In the genomic region with DNA sequence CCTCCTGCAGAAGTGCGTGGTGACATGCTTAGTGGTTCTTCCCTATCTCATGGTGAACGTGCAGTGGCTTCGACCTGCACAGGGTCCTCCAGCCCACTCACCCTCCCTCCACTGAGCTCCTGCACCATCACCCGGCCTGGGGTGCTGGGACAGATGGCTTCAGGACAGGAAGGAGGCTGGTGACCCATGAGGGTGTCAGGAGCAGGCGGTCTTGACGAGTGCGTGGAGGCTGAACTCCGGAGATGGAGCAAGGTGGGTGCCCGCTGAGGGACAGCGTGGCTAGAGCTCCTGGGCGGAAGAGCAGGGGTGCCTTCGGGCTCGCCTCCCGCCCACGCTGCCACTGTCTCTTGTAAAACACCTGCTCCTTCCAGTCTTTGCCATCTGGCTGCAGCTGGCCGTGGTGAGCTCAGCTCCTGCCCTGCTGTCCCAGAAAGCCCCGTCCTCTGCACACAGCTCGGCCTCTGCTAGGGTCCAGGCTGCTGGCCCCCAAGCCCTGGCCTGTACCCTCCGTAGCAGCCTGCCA, we compare ENCODE assay signal across 21 cellular contexts. TPM values are rescaled to one million over a fixed set of nuclear protein-coding genes. Genes with fewer than 3 reads are reported as not detected.
DNase-seq lines count a peak whose midpoint lies in the region; ATAC-seq and TF ChIP-seq lines count a peak whose summit lies in the region.
"Had no signal": no experiment of that assay in that cellular context is flagged by ENCODE, and none has a peak within 500 bp of the region (broad histone marks: within the 10 kb centered on the region; RNA-seq: fewer than 3 reads in every experiment).

No MANE protein-coding gene starts in this region.

- H3K4me3 Mint-ChIP-seq in endodermal cell, result no peak overlapping the region
- H3K4me3 Mint-ChIP-seq: CD4-positive, alpha-beta memory T cell; HFFc6; mesothelial cell of epicardium; neural crest cell; T-helper 2 cell treated with Interferon-gamma antibody and Interleukin-4, amounts not matched to agents 5 μg/mL and 100 μg/mL, for 36 hours had no signal

- TF ChIP-seq CTCF in endodermal cell (conservative IDR thresholded peaks at IDR 0.05), result no peak
- TF ChIP-seq CTCF in transverse colon (IDR thresholded peaks at IDR 0.05), result no peak

- H3K4me1 ChIP-seq in endodermal cell (ENCODE audit: control insufficient read depth, insufficient read depth, low read length) (no peaks in the 10 kb centered on the region), transverse colon (no peaks in the 10 kb centered on the region)
- H3K4me1 ChIP-seq: body of pancreas had no signal

- 93 to 96% methylated on average over 16 to 19 of the region's 19 CpGs for WGBS in endodermal cell (ENCODE audit: insufficient coverage in 1 of 2, insufficient read length in 1 of 2), 2 experiments
- 68 to 78% methylated on average over 3 to 12 of the region's 19 CpGs for WGBS in transverse colon (ENCODE audit: low coverage in 1 of 2), 2 donors

- no peaks in the 10 kb centered on the region for H3K27me3 ChIP-seq in endodermal cell (ENCODE audit: control insufficient read depth, insufficient read depth, low read length, poor library complexity, severe bottlenecking)
- no peaks in the 10 kb centered on the region for H3K27me3 ChIP-seq in transverse colon
- H3K27me3 ChIP-seq: body of pancreas had no signal

- H3K9ac ChIP-seq in endodermal cell (ENCODE audit: extremely low read depth, low read length, poor library complexity, severe bottlenecking), result no peak overlapping the region

- H3K27ac ChIP-seq in endodermal cell (ENCODE audit: low read depth, low read length) (no peak overlapping the region), transverse colon (no peak overlapping the region)
- H3K27ac ChIP-seq: body of pancreas had no signal

- no peak for TF ChIP-seq POLR2A in transverse colon (IDR thresholded peaks at IDR 0.05)

- intact Hi-C loops in cardiac septum (cut with DNase I), result no loop called here
- intact Hi-C loops in Right ventricle myocardium inferior (cut with DNase I), result no loop called here
- intact Hi-C loops in transverse colon (cut with DNase I; ENCODE audit: low total_unique reads), result no loop called here

- H3K9me3 ChIP-seq in endodermal cell (ENCODE audit: control insufficient read depth, low read length) (no peaks in the 10 kb centered on the region), transverse colon (no peaks in the 10 kb centered on the region)
- H3K9me3 ChIP-seq: body of pancreas had no signal

- H3K9me3 Mint-ChIP-seq in endodermal cell, result no peaks in the 10 kb centered on the region
- H3K9me3 Mint-ChIP-seq: activated naive CD4-positive, alpha-beta T cell treated with anti-CD3 and anti-CD28 coated beads, Interleukin-2, amount 50 U/mL, for 72 hours; CD4-positive, alpha-beta memory T cell; mesothelial cell of epicardium; T-helper 2 cell treated with Interferon-gamma antibody and Interleukin-4, amounts not matched to agents 5 μg/mL and 100 μg/mL, for 36 hours had no signal

- no peak overlapping the region for H3K4me3 ChIP-seq in endodermal cell (ENCODE audit: low read length)
- H3K4me3 ChIP-seq in transverse colon, result no peak overlapping the region
- H3K4me3 ChIP-seq: body of pancreas had no signal

- H3K27ac Mint-ChIP-seq in endodermal cell, result no peak overlapping the region
- H3K27ac Mint-ChIP-seq: activated naive CD4-positive, alpha-beta T cell treated with anti-CD3 and anti-CD28 coated beads, Interleukin-2, amount 50 U/mL, for 72 hours; CD4-positive, alpha-beta memory T cell; HFFc6; mesothelial cell of epicardium; T-helper 2 cell treated with Interferon-gamma antibody and Interleukin-4, amounts not matched to agents 5 μg/mL and 100 μg/mL, for 36 hours had no signal

- no peaks in the 10 kb centered on the region for H3K36me3 ChIP-seq in endodermal cell (ENCODE audit: control insufficient read depth, insufficient read depth, low read length)
- no peaks in the 10 kb centered on the region for H3K36me3 ChIP-seq in transverse colon

- peak; percentile 51 for DNase-seq in cardiac septum (ENCODE audit: low spot score)
- DNase-seq in Right ventricle myocardium inferior (ENCODE audit: missing footprints), result no peak
- peak; percentile 33 for DNase-seq in endodermal cell
- peak; percentile 1 for DNase-seq in transverse colon
- no peak for DNase-seq in NCI-H1092 treated with DMSO at 0.1 percent for 48 hours (lab: John Stamatoyannopoulos, UW)
- no peak for DNase-seq in central memory CD4-positive, alpha-beta T cell
- DNase-seq: activated CD4-positive, alpha-beta T cell treated with anti-CD3 and anti-CD28 coated beads for 48 hours; CD4-positive, alpha-beta memory T cell; dermis blood vessel endothelial cell; erythroblast; HFFc6; NCI-H146 had no signal

- no peaks in the 10 kb centered on the region for H3K4me1 Mint-ChIP-seq in endodermal cell
- H3K4me1 Mint-ChIP-seq: mesothelial cell of epicardium, neural crest cell had no signal

- no peak for ATAC-seq in Right ventricle myocardium inferior
- ATAC-seq: activated naive CD4-positive, alpha-beta T cell treated with anti-CD3 and anti-CD28 coated beads, Interleukin-2, amount 50 U/mL, for 72 hours; body of pancreas had no signal

- H3K36me3 Mint-ChIP-seq in endodermal cell (ENCODE audit: low read depth), result no peaks in the 10 kb centered on the region
- H3K36me3 Mint-ChIP-seq: activated naive CD4-positive, alpha-beta T cell treated with anti-CD3 and anti-CD28 coated beads, Interleukin-2, amount 50 U/mL, for 72 hours; CD4-positive, alpha-beta memory T cell; mesothelial cell of epicardium had no signal

- H3K27me3 Mint-ChIP-seq in endodermal cell (ENCODE audit: insufficient read depth), result no peaks in the 10 kb centered on the region

- TF ChIP-seq EP300 in transverse colon (IDR thresholded peaks at IDR 0.05; ENCODE audit: low read depth), result no peak

- in situ Hi-C loops in transverse colon (cut with MboI; ENCODE audit: low pct_ligation_motif_present in 1 of 4, low pct_unique_long_range_greater_than_20kb in 1 of 4, low sequenced_read_pairs in 3 of 4), result no loop called here

RNA-seq across cellular contexts. Expression of a gene that starts 8.3 kb away (rescaled TPM):
- total RNA-seq in cardiac septum (not detected), Right ventricle myocardium inferior (not detected), endodermal cell (not detected), transverse colon (not detected)
- polyA plus RNA-seq in endodermal cell (2013, experiment 1 of 2), result not detected
- polyA plus RNA-seq in endodermal cell (2013, experiment 2 of 2), result not detected
- total RNA-seq: activated naive CD4-positive, alpha-beta T cell treated with anti-CD3 and anti-CD28 coated beads, Interleukin-2, amount 50 U/mL, for 72 hours; body of pancreas; CD4-positive, alpha-beta memory T cell; dermis blood vessel endothelial cell; HFFc6; HT-29; mesothelial cell of epicardium; NCI-H460; neural crest cell; renal cortical epithelial cell; SK-MEL-5 had no signal
- polyA plus RNA-seq: CD4-positive, alpha-beta memory T cell had no signal

RNA-seq across cellular contexts. Expression of a gene that starts 19.6 kb away (rescaled TPM):
- total RNA-seq in cardiac septum (not detected), Right ventricle myocardium inferior (not detected), endodermal cell (not detected), transverse colon (not detected)
- not detected for polyA plus RNA-seq in endodermal cell (2013, experiment 1 of 2)
- not detected for polyA plus RNA-seq in endodermal cell (2013, experiment 2 of 2)
- total RNA-seq: activated naive CD4-positive, alpha-beta T cell treated with anti-CD3 and anti-CD28 coated beads, Interleukin-2, amount 50 U/mL, for 72 hours; body of pancreas; CD4-positive, alpha-beta memory T cell; dermis blood vessel endothelial cell; HFFc6; HT-29; mesothelial cell of epicardium; NCI-H460; neural crest cell; renal cortical epithelial cell; SK-MEL-5 had no signal
- polyA plus RNA-seq: CD4-positive, alpha-beta memory T cell had no signal

RNA-seq across cellular contexts. Expression of a gene that starts 26.9 kb away (rescaled TPM):
- total RNA-seq in cardiac septum (not detected), Right ventricle myocardium inferior (not detected), endodermal cell (not detected), transverse colon (not detected)
- not detected for polyA plus RNA-seq in endodermal cell (2013, experiment 1 of 2)
- not detected for polyA plus RNA-seq in endodermal cell (2013, experiment 2 of 2)
- total RNA-seq: activated naive CD4-positive, alpha-beta T cell treated with anti-CD3 and anti-CD28 coated beads, Interleukin-2, amount 50 U/mL, for 72 hours; body of pancreas; CD4-positive, alpha-beta memory T cell; dermis blood vessel endothelial cell; HFFc6; HT-29; mesothelial cell of epicardium; NCI-H460; neural crest cell; renal cortical epithelial cell; SK-MEL-5 had no signal
- polyA plus RNA-seq: CD4-positive, alpha-beta memory T cell had no signal

RNA-seq across cellular contexts. Expression of a gene that starts 41.9 kb away (rescaled TPM):
- total RNA-seq in cardiac septum (not detected), Right ventricle myocardium inferior (not detected), endodermal cell (not detected), transverse colon (not detected)
- polyA plus RNA-seq in endodermal cell (2013, experiment 1 of 2), result not detected
- not detected for polyA plus RNA-seq in endodermal cell (2013, experiment 2 of 2)
- total RNA-seq: activated naive CD4-positive, alpha-beta T cell treated with anti-CD3 and anti-CD28 coated beads, Interleukin-2, amount 50 U/mL, for 72 hours; body of pancreas; CD4-positive, alpha-beta memory T cell; dermis blood vessel endothelial cell; HFFc6; HT-29; mesothelial cell of epicardium; NCI-H460; neural crest cell; renal cortical epithelial cell; SK-MEL-5 had no signal
- polyA plus RNA-seq: CD4-positive, alpha-beta memory T cell had no signal

RNA-seq across cellular contexts. Expression of a gene that starts 48.7 kb away (rescaled TPM):
- total RNA-seq in cardiac septum (not detected), Right ventricle myocardium inferior (not detected), endodermal cell (not detected), transverse colon (not detected)
- not detected for polyA plus RNA-seq in endodermal cell (2013, experiment 1 of 2)
- polyA plus RNA-seq in endodermal cell (2013, experiment 2 of 2), result not detected
- total RNA-seq: activated naive CD4-positive, alpha-beta T cell treated with anti-CD3 and anti-CD28 coated beads, Interleukin-2, amount 50 U/mL, for 72 hours; body of pancreas; CD4-positive, alpha-beta memory T cell; dermis blood vessel endothelial cell; HFFc6; HT-29; mesothelial cell of epicardium; NCI-H460; neural crest cell; renal cortical epithelial cell; SK-MEL-5 had no signal
- polyA plus RNA-seq: CD4-positive, alpha-beta memory T cell had no signal

Comparison
In these comparisons a context has a peak if more than half of its experiments do, and no peak if none do; other contexts are left out.
1. DNase-seq: peak in cardiac septum (single experiment), endodermal cell (single experiment) and transverse colon (single experiment); none in Right ventricle myocardium inferior (single experiment), NCI-H1092 treated with DMSO at 0.1 percent for 48 hours (single experiment) and central memory CD4-positive, alpha-beta T cell (single experiment).